2 cellular contexts compared by ENCODE assay signal in genomic region chr7:12030116-12030515, GRCh38.
TF ChIP-seq lines count a peak whose summit lies in the region.

No MANE protein-coding gene starts in this region.

TF ChIP-seq in H1, 55 proteins besides CTCF, POLR2A, EP300 and RAD21:
- no peak for TF ChIP-seq JUN (IDR thresholded peaks at IDR 0.05; ENCODE audit: low read depth, low read length)

TF ChIP-seq in HepG2, 621 proteins besides CTCF, POLR2A, EP300 and RAD21:
- no peak for TF ChIP-seq PRDM4 (CRISPR knock-in tag; IDR thresholded peaks at IDR 0.05; ENCODE audit: borderline replicate concordance)
- TF ChIP-seq, protein P1, sequence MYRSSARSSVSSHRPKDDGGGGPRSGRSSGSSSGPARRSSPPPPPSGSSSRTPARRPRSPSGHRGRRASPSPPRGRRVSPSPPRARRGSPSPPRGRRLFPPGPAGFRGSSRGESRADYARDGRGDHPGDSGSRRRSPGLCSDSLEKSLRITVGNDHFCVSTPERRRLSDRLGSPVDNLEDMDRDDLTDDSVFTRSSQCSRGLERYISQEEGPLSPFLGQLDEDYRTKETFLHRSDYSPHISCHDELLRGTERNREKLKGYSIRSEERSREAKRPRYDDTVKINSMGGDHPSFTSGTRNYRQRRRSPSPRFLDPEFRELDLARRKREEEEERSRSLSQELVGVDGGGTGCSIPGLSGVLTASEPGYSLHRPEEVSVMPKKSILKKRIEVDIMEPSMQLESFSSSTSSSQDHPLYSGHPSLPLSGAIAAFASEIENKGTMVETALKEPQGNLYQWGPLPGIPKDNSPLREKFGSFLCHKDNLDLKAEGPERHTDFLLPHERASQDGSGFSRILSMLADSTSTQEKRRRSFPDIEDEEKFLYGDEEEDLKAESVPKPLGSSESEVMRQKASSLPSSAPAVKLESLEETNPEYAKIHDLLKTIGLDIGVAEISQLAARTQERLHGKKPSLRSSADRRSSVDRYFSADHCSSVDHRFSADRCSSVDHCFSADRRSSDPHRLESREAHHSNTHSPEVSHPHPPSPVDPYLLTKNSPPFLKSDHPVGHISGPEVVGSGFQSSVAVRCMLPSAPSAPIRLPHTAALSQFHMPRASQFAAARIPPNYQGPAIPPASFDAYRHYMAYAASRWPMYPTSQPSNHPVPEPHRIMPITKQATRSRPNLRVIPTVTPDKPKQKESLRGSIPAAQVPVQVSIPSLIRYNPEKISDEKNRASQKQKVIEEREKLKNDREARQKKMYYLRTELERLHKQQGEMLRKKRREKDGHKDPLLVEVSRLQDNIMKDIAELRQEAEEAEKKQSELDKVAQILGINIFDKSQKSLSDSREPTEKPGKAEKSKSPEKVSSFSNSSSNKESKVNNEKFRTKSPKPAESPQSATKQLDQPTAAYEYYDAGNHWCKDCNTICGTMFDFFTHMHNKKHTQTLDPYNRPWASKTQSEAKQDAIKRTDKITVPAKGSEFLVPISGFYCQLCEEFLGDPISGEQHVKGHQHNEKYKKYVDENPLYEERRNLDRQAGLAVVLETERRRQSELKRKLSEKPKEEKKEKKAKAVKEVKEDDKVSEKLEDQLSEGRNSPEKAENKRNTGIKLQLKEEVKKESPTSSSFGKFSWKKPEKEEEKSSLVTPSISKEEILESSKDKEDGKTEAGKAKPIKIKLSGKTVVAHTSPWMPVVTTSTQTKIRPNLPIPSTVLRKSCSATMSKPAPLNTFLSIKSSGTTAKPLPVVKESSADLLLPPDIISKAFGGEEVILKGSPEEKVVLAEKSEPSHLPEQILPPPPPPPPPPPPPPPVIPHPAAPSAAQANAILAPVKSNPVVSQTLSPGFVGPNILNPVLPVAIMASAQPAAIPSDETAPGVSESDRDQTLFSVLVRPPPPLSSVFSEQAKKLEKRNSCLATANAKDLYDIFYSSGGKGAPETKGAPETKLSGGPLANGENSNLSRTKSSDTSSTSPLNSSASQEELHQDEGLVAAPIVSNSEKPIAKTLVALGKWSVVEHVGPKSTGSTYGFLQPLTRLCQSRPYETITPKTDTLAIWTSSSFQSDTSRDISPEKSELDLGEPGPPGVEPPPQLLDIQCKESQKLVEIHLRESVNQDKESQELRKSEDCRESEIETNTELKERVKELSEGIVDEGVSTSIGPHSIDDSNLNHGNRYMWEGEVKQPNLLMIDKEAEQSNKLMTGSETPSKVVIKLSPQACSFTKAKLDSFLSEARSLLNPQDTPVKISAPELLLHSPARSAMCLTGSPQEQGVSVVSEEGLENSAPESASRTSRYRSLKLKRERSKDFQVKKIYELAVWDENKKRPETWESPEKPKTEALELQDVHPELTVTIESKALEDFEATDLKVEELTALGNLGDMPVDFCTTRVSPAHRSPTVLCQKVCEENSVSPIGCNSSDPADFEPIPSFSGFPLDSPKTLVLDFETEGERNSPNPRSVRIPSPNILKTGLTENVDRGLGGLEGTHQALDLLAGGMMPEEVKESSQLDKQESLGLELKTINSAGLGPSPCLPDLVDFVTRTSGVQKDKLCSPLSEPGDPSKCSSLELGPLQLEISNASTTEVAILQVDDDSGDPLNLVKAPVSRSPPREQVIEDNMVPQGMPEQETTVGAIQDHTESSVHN (CRISPR knock-in tag; IDR thresholded peaks at IDR 0.05): no peak
TF ChIP-seq in HepG2: peak in this region for 0.
